In the genomic region with DNA sequence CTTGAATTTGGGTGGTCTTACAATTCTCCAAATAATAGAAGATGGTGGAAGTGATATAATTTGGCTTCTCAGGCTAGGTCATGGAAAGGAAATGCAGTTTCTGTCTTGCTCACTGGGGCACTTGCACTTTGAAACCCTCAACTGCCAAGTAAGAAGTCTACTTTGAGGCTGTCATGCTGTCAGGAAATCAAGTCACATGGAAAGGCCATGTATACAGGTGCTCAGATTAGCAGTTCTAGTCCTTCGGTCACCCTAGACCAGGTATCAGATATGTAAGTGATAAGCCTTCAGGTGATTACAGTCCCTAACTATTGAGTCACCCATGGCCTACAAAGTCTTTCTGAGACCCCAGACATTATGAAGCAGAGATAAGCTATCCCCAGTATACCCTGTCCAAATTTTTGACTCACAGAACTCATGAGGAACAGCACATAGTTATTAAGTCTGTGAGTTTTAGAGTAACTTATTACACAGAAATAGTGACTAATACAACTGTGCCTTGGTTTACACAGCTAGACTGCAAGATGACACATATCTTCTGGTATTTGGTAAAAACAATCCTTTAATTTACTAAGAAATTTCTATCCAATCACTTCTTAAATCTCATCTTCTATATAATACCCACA, we compare ENCODE assay signal across 1 cellular context.
A peak's percentile ranks its signal among the peaks of the same experiment; 100 is the strongest.
TF ChIP-seq lines count a peak whose summit lies in the region.

No MANE protein-coding gene starts in this region.

TF ChIP-seq in HepG2, 621 proteins besides CTCF, POLR2A, EP300 and RAD21:
- TF ChIP-seq, protein P1, sequence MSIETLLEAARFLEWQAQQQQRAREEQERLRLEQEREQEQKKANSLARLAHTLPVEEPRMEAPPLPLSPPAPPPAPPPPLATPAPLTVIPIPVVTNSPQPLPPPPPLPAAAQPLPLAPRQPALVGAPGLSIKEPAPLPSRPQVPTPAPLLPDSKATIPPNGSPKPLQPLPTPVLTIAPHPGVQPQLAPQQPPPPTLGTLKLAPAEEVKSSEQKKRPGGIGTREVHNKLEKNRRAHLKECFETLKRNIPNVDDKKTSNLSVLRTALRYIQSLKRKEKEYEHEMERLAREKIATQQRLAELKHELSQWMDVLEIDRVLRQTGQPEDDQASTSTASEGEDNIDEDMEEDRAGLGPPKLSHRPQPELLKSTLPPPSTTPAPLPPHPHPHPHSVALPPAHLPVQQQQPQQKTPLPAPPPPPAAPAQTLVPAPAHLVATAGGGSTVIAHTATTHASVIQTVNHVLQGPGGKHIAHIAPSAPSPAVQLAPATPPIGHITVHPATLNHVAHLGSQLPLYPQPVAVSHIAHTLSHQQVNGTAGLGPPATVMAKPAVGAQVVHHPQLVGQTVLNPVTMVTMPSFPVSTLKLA (IDR thresholded peaks at IDR 0.05), result 0 out of 2 replicates have a peak, but pooled peaks have one; percentile 9
- TF ChIP-seq PITX1 (CRISPR knock-in tag; IDR thresholded peaks at IDR 0.05), result no peak
